8 cellular contexts compared by ENCODE assay signal in genomic region chr22:36301384-36301828, GRCh38. TPM values are rescaled to one million over a fixed set of nuclear protein-coding genes. Genes with fewer than 3 reads are reported as not detected.
A peak's percentile ranks its signal among the peaks of the same experiment; 100 is the strongest.
DNase-seq lines count a peak whose midpoint lies in the region; ATAC-seq and TF ChIP-seq lines count a peak whose summit lies in the region.

No MANE protein-coding gene starts in this region.

- peak overlapping the region in 3 of 4 donors; percentile 41 to 84 (median 62) for H3K4me3 Mint-ChIP-seq in IgD-negative memory B cell
- H3K4me3 Mint-ChIP-seq in activated T-helper 17 cell treated with anti-CD3 and anti-CD28 coated beads, Interleukin-2, amount 50 U/mL, for 72 hours = no peak overlapping the region
- H3K4me3 Mint-ChIP-seq in neural crest cell = no peak overlapping the region

- H3K9me3 Mint-ChIP-seq in IgD-negative memory B cell (no peaks in the 10 kb centered on the region), neural crest cell (no peaks in the 10 kb centered on the region)
- no peaks in the 10 kb centered on the region for H3K9me3 Mint-ChIP-seq in activated T-helper 17 cell treated with anti-CD3 and anti-CD28 coated beads, Interleukin-2, amount 50 U/mL, for 72 hours

- peaks cover 44% of the 10 kb centered on the region for H3K4me1 ChIP-seq in stomach smooth muscle (ENCODE audit: control insufficient read depth, insufficient read depth, low read length)

- no peaks in the 10 kb centered on the region for H3K27me3 ChIP-seq in stomach smooth muscle (ENCODE audit: control insufficient read depth in 1 of 2, insufficient read depth in 2 of 2, low read length in 2 of 2)

- peak overlapping the region in 1 of 2 donors; percentile 15 for H3K4me3 ChIP-seq in stomach smooth muscle (ENCODE audit: low read length in 2 of 2)

- TF ChIP-seq CTCF in neural crest cell (conservative IDR thresholded peaks at IDR 0.05) = peak; percentile 97

- no peaks in the 10 kb centered on the region for H3K9me3 ChIP-seq in stomach smooth muscle (ENCODE audit: control insufficient read depth in 2 of 2, low read length in 2 of 2)

- H3K27me3 Mint-ChIP-seq in IgD-negative memory B cell = no peaks in the 10 kb centered on the region
- H3K27me3 Mint-ChIP-seq in activated T-helper 17 cell treated with anti-CD3 and anti-CD28 coated beads, Interleukin-2, amount 50 U/mL, for 72 hours = no peaks in the 10 kb centered on the region
- no peaks in the 10 kb centered on the region for H3K27me3 Mint-ChIP-seq in neural crest cell (ENCODE audit: low read depth)

- peak; percentile 82 for ATAC-seq in activated T-helper 17 cell treated with anti-CD3 and anti-CD28 coated beads, Interleukin-2, amount 50 U/mL, for 72 hours (replicated peaks)
- no peak for ATAC-seq in GM18909 (IDR thresholded peaks at IDR 0.05; ENCODE audit: poor library complexity, unreplicated experiment)

- DNase-seq in DMS153 (lab: John Stamatoyannopoulos, UW) = peak; percentile 30
- DNase-seq in RPMI8226 = peak; percentile 79
- DNase-seq in fibroblast of peridontal ligament (ENCODE audit: extremely low read depth) = peak; percentile 70
- DNase-seq in neural crest cell (ENCODE audit: low read depth, low spot score) = peak; percentile 72

- H3K27ac Mint-ChIP-seq in IgD-negative memory B cell = peak overlapping the region; percentile 43 to 92 (median 86)
- peak overlapping the region; percentile 78 for H3K27ac Mint-ChIP-seq in activated T-helper 17 cell treated with anti-CD3 and anti-CD28 coated beads, Interleukin-2, amount 50 U/mL, for 72 hours
- no peak overlapping the region for H3K27ac Mint-ChIP-seq in neural crest cell (ENCODE audit: unreplicated experiment)

- H3K27ac ChIP-seq in stomach smooth muscle (ENCODE audit: low read length) = peak overlapping the region; percentile 70

- H3K36me3 Mint-ChIP-seq in IgD-negative memory B cell (no peaks in the 10 kb centered on the region), neural crest cell (ENCODE audit: low read depth) (peaks cover 15% of the 10 kb centered on the region)
- peaks cover 100% of the 10 kb centered on the region for H3K36me3 Mint-ChIP-seq in activated T-helper 17 cell treated with anti-CD3 and anti-CD28 coated beads, Interleukin-2, amount 50 U/mL, for 72 hours (ENCODE audit: low read depth)

- H3K9ac ChIP-seq in stomach smooth muscle (ENCODE audit: low read length in 2 of 2) = no peak overlapping the region

- H3K4me1 Mint-ChIP-seq in IgD-negative memory B cell (peaks cover 7 to 16% (median 8%) of the 10 kb centered on the region in 3 donors), neural crest cell (no peaks in the 10 kb centered on the region)
- H3K4me1 Mint-ChIP-seq in activated T-helper 17 cell treated with anti-CD3 and anti-CD28 coated beads, Interleukin-2, amount 50 U/mL, for 72 hours = peaks cover 5% of the 10 kb centered on the region

- peaks cover 92 to 93% of the 10 kb centered on the region in 2 donors for H3K36me3 ChIP-seq in stomach smooth muscle (ENCODE audit: control insufficient read depth in 2 of 2, insufficient read depth in 2 of 2, low read length in 2 of 2)

RNA-seq across cellular contexts. Expression of gene APOL1, which starts 48.5 kb away (rescaled TPM):
- 10.7 TPM for polyA plus RNA-seq in IgD-negative memory B cell
- total RNA-seq in activated T-helper 17 cell treated with anti-CD3 and anti-CD28 coated beads, Interleukin-2, amount 50 U/mL, for 72 hours = 10 to 100 TPM; 52.8 to 89.4 TPM
- total RNA-seq in neural crest cell = not detected in 2 replicates

Comparison
In these comparisons a context has a peak if more than half of its experiments do, and no peak if none do; other contexts are left out.
1. H3K4me3 Mint-ChIP-seq: peak in IgD-negative memory B cell (3 of 4); none in activated T-helper 17 cell treated with anti-CD3 and anti-CD28 coated beads, Interleukin-2, amount 50 U/mL, for 72 hours (single experiment) and neural crest cell (single experiment).
2. RNA of gene APOL1, which starts 48.5 kb away (total RNA-seq): 52.8 to 89.4 TPM in activated T-helper 17 cell treated with anti-CD3 and anti-CD28 coated beads, Interleukin-2, amount 50 U/mL, for 72 hours; not detected in neural crest cell; every median in the first group is over 10 times any median in the second.
3. Peak in every context shown above with its lines, with median percentiles within 50 percentile points of each other: DNase-seq.